8 cellular contexts compared by ENCODE assay signal in the genomic region with DNA sequence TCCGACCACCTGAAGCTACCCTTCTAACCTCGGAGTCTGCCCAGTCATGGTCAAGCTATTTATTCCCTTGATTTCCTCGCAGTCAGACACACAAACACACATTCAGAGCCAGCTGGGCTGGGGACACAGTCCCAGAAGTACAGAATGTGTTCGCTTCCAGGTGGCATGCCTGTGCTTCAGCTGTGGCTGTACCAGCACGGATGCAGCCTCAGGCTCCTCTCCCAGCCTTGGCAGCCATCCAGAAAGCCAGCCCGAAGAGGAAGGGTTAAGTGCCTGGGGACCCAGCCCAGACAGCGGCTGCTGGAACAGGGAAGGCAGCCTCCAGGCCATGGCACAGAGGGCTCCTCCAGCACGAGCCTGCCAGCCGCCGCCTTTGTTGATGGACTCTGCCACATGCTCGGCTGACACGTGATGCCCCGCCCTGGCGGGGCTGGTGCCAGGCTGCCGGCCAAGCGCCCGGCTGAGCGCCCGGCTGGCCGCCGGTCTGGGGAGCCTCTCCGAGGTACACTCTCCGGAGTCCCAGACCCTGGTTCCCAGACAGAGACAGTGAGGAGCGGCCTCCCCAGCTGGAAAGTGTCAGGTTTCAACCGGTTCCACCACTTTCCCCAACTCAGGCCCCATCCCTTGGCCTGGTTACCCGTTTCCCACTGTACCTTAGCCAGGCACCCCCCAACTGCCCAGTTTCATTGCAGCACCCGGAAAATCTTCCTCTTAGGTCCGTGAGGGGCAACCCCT. TPM values are rescaled to one million over a fixed set of nuclear protein-coding genes. Genes with fewer than 3 reads are reported as not detected.
DNase-seq lines count a peak whose midpoint lies in the region; ATAC-seq and TF ChIP-seq lines count a peak whose summit lies in the region.

No MANE protein-coding gene starts in this region.

- peaks cover 13% of the 10 kb centered on the region for H3K36me3 Mint-ChIP-seq in IgD-negative memory B cell
- H3K36me3 Mint-ChIP-seq in naive B cell: peaks cover 0 to 8% of the 10 kb centered on the region in 2 donors
- H3K36me3 Mint-ChIP-seq in activated CD4-positive, alpha-beta memory T cell treated with anti-CD3 and anti-CD28 coated beads, Interleukin-2, amount 10 ng/mL, durations not matched to agents 7 days and 5 days (ENCODE audit: low read depth): peaks cover 27% of the 10 kb centered on the region

- no peak for ATAC-seq in naive B cell (ENCODE audit: low read depth in 2 of 2)
- no peak for ATAC-seq in stimulated activated naive CD8-positive, alpha-beta T cell treated with anti-CD3 and anti-CD28 coated beads, Interleukin-15, amount 100 ng/mL, for 72 hours

- POLR2A ChIA-PET in activated CD4-positive, alpha-beta memory T cell treated with anti-CD3 and anti-CD28 coated beads, Interleukin-2, amount 10 ng/mL, durations not matched to agents 7 days and 5 days (lab: Charles Lee): interaction anchor here (1.1 to 8.1 kb wide), 4 partner anchors 11 to 58 kb away, joined by 3 to 53 read pairs (median 13); partner anchors contain the start of gene BUB1B

- H3K4me1 ChIP-seq in SJSA1 (replicated peaks): peaks cover 99% of the 10 kb centered on the region

- peaks cover 12% of the 10 kb centered on the region; the same call in 1 of the 2 replicates for H3K36me3 ChIP-seq in SJSA1

- H3K4me1 Mint-ChIP-seq in IgD-negative memory B cell: peaks cover 51 to 78% (median 76%) of the 10 kb centered on the region in 3 donors
- H3K4me1 Mint-ChIP-seq in naive B cell: peaks cover 69 to 96% (median 91%) of the 10 kb centered on the region in 3 donors
- H3K4me1 Mint-ChIP-seq in activated CD4-positive, alpha-beta memory T cell treated with anti-CD3 and anti-CD28 coated beads, Interleukin-2, amount 10 ng/mL, durations not matched to agents 7 days and 5 days: peaks cover 83% of the 10 kb centered on the region
- peaks cover 92% of the 10 kb centered on the region for H3K4me1 Mint-ChIP-seq in stimulated activated naive CD8-positive, alpha-beta T cell treated with anti-CD3 and anti-CD28 coated beads, Interleukin-15, amount 100 ng/mL, for 72 hours

- no peak overlapping the region for H3K4me3 ChIP-seq in SJSA1

- H3K27ac ChIP-seq in 22Rv1: peak overlapping the region; percentile 93
- H3K27ac ChIP-seq in SJSA1: peak overlapping the region; percentile 68

- CTCF ChIA-PET in activated CD4-positive, alpha-beta memory T cell treated with anti-CD3 and anti-CD28 coated beads, Interleukin-2, amount 10 ng/mL, durations not matched to agents 7 days and 5 days (lab: Charles Lee): interaction anchor here (0.6 to 12.8 kb wide), 12 partner anchors 7 to 1408 kb away, joined by 3 to 146 read pairs (median 12); partner anchors contain the start of gene SRP14

- H3K9me3 ChIP-seq in SJSA1 (replicated peaks): no peaks in the 10 kb centered on the region

- no peak for TF ChIP-seq CTCF in 22Rv1 (IDR thresholded peaks at IDR 0.05)

- peak overlapping the region in 2 of 3 donors; percentile 14 to 62 for H3K27ac Mint-ChIP-seq in IgD-negative memory B cell
- H3K27ac Mint-ChIP-seq in naive B cell: peak overlapping the region in 4 of 6 donors; percentile 44 to 77 (median 59)
- no peak overlapping the region for H3K27ac Mint-ChIP-seq in activated CD4-positive, alpha-beta memory T cell treated with anti-CD3 and anti-CD28 coated beads, Interleukin-2, amount 10 ng/mL, durations not matched to agents 7 days and 5 days
- no peak overlapping the region for H3K27ac Mint-ChIP-seq in stimulated activated naive CD8-positive, alpha-beta T cell treated with anti-CD3 and anti-CD28 coated beads, Interleukin-15, amount 100 ng/mL, for 72 hours

- H3K4me3 Mint-ChIP-seq in IgD-negative memory B cell (peak overlapping the region in 1 of 4 donors; percentile 26), naive B cell (peak overlapping the region in 3 of 8 donors; percentile 12 to 44 (median 43))
- no peak overlapping the region for H3K4me3 Mint-ChIP-seq in activated CD4-positive, alpha-beta memory T cell treated with anti-CD3 and anti-CD28 coated beads, Interleukin-2, amount 10 ng/mL, durations not matched to agents 7 days and 5 days
- H3K4me3 Mint-ChIP-seq in stimulated activated naive CD8-positive, alpha-beta T cell treated with anti-CD3 and anti-CD28 coated beads, Interleukin-15, amount 100 ng/mL, for 72 hours: no peak overlapping the region

- no peaks in the 10 kb centered on the region for H3K27me3 ChIP-seq in SJSA1 (replicated peaks)

- H3K27me3 Mint-ChIP-seq in IgD-negative memory B cell (no peaks in the 10 kb centered on the region), naive B cell (no peaks in the 10 kb centered on the region)
- H3K27me3 Mint-ChIP-seq in activated CD4-positive, alpha-beta memory T cell treated with anti-CD3 and anti-CD28 coated beads, Interleukin-2, amount 10 ng/mL, durations not matched to agents 7 days and 5 days: peaks cover 5% of the 10 kb centered on the region
- no peaks in the 10 kb centered on the region for H3K27me3 Mint-ChIP-seq in stimulated activated naive CD8-positive, alpha-beta T cell treated with anti-CD3 and anti-CD28 coated beads, Interleukin-15, amount 100 ng/mL, for 72 hours

- no peaks in the 10 kb centered on the region for H3K9me3 Mint-ChIP-seq in IgD-negative memory B cell
- no peaks in the 10 kb centered on the region for H3K9me3 Mint-ChIP-seq in naive B cell
- no peaks in the 10 kb centered on the region for H3K9me3 Mint-ChIP-seq in activated CD4-positive, alpha-beta memory T cell treated with anti-CD3 and anti-CD28 coated beads, Interleukin-2, amount 10 ng/mL, durations not matched to agents 7 days and 5 days
- H3K9me3 Mint-ChIP-seq in stimulated activated naive CD8-positive, alpha-beta T cell treated with anti-CD3 and anti-CD28 coated beads, Interleukin-15, amount 100 ng/mL, for 72 hours: no peaks in the 10 kb centered on the region

- DNase-seq in SJSA1 (ENCODE audit: low read depth in 1 of 2, low spot score in 2 of 2) (peak; percentile 79 to 82), fibroblast of the conjunctiva (ENCODE audit: low read depth) (peak; percentile 46), naive B cell (no peak), GF-D8 (lab: John Stamatoyannopoulos, UW) (no peak)
- no peak for DNase-seq in activated CD4-positive, alpha-beta memory T cell treated with anti-CD3 and anti-CD28 coated beads, Interleukin-2, amount 10 ng/mL, durations not matched to agents 7 days and 5 days
- DNase-seq in stimulated activated naive CD8-positive, alpha-beta T cell treated with anti-CD3 and anti-CD28 coated beads, Interleukin-15, amount 100 ng/mL, for 72 hours: no peak

RNA-seq across cellular contexts. Expression of gene BMF, which starts 5.4 kb away (rescaled TPM):
- polyA plus RNA-seq in IgD-negative memory B cell: 5.8 TPM
- 3.2 and 6.2 TPM in 2 replicates for total RNA-seq in SJSA1 (2014; rRNA removed; shearing (Covaris generic))
- polyA plus RNA-seq in naive B cell (ENCODE audit: low read depth in 6 of 6): 1 to 10 TPM in 5 of 6 donors, under 1 TPM in 1; 0.66 to 7.7 (median 5.5) TPM
- total RNA-seq in activated CD4-positive, alpha-beta memory T cell treated with anti-CD3 and anti-CD28 coated beads, Interleukin-2, amount 10 ng/mL, durations not matched to agents 7 days and 5 days: 10 to 100 TPM; 25.7 to 30.2 TPM

RNA-seq across cellular contexts. Expression of gene BUB1B, which starts 57.6 kb away (rescaled TPM):
- 0.55 TPM for polyA plus RNA-seq in IgD-negative memory B cell
- 74.1 and 91.0 TPM in 2 replicates for total RNA-seq in SJSA1 (2014; rRNA removed; shearing (Covaris generic))
- polyA plus RNA-seq in naive B cell (ENCODE audit: low read depth in 6 of 6): 1 to 10 TPM in 3 of 6 donors, under 1 TPM in 3; 0.30 to 3.7 (median 0.78) TPM
- 10 to 100 TPM; 73.2 to 73.8 TPM for total RNA-seq in activated CD4-positive, alpha-beta memory T cell treated with anti-CD3 and anti-CD28 coated beads, Interleukin-2, amount 10 ng/mL, durations not matched to agents 7 days and 5 days

Comparison
In these comparisons a context has a peak if more than half of its experiments do, and no peak if none do; other contexts are left out.
1. H3K27ac Mint-ChIP-seq: peak in IgD-negative memory B cell (2 of 3) and naive B cell (4 of 6); none in activated CD4-positive, alpha-beta memory T cell treated with anti-CD3 and anti-CD28 coated beads, Interleukin-2, amount 10 ng/mL, durations not matched to agents 7 days and 5 days (single experiment) and stimulated activated naive CD8-positive, alpha-beta T cell treated with anti-CD3 and anti-CD28 coated beads, Interleukin-15, amount 100 ng/mL, for 72 hours (0 of 2).
2. DNase-seq: peak in SJSA1 (2 of 2) and fibroblast of the conjunctiva (single experiment); none in naive B cell (single experiment), activated CD4-positive, alpha-beta memory T cell treated with anti-CD3 and anti-CD28 coated beads, Interleukin-2, amount 10 ng/mL, durations not matched to agents 7 days and 5 days (single experiment), GF-D8 (single experiment) and stimulated activated naive CD8-positive, alpha-beta T cell treated with anti-CD3 and anti-CD28 coated beads, Interleukin-15, amount 100 ng/mL, for 72 hours (0 of 2).